ENCODE assay signal across 9 cellular contexts in genomic region chr12:63103489-63104131, GRCh38. TPM values are rescaled to one million over a fixed set of nuclear protein-coding genes. Genes with fewer than 3 reads are reported as not detected.
DNase-seq lines count a peak whose midpoint lies in the region; ATAC-seq and TF ChIP-seq lines count a peak whose summit lies in the region.
"Had no signal": no experiment of that assay in that cellular context is flagged by ENCODE, and none has a peak within 500 bp of the region (broad histone marks: within the 10 kb centered on the region; RNA-seq: fewer than 3 reads in every experiment).

No MANE protein-coding gene starts in this region.

- no peaks in the 10 kb centered on the region for H3K27me3 ChIP-seq in Caco-2 (replicated peaks; ENCODE audit: control insufficient read depth, insufficient read depth, low read length)
- no peaks in the 10 kb centered on the region for H3K27me3 ChIP-seq in ovary

- TF ChIP-seq CTCF in Caco-2 (IDR thresholded peaks at IDR 0.05; ENCODE audit: insufficient read depth in 1 of 2, low read depth in 1 of 2, low read length in 1 of 2, severe bottlenecking in 1 of 2, unreplicated experiment in 1 of 2) (peak; percentile 60 to 84), ovary (IDR thresholded peaks at IDR 0.05) (peak in 2 of 3 donors; percentile 24 to 42)

- no peak overlapping the region for H3K27ac Mint-ChIP-seq in Caco-2 (ENCODE audit: unreplicated experiment)

- intact Hi-C loops in Caco-2 (cut with micrococcal nuclease; ENCODE audit: unreplicated experiment) (loop anchor here (1.0 to 10.0 kb wide), 7 partner anchors 49 to 699 kb away; partner anchors contain the start of genes AVPR1A and DPY19L2), ovary (cut with DNase I) (loop anchor here in 1 of 4 donors (10.0 kb wide), 1 partner anchor 701 kb away; no protein-coding TSS in a partner anchor)

- no peaks in the 10 kb centered on the region for H3K9me3 Mint-ChIP-seq in Caco-2 (ENCODE audit: unreplicated experiment)

- POLR2A ChIA-PET in Caco-2 (lab: Charles Lee), result no interaction called here

- H3K4me1 ChIP-seq in Caco-2 (no peaks in the 10 kb centered on the region), ovary (ENCODE audit: insufficient read depth) (no peaks in the 10 kb centered on the region)

- no peak for TF ChIP-seq EP300 in ovary (IDR thresholded peaks at IDR 0.05)

- H3K36me3 ChIP-seq in Caco-2 (ENCODE audit: control insufficient read depth, insufficient read depth, low read length) (no peaks in the 10 kb centered on the region), ovary (no peaks in the 10 kb centered on the region)

- CTCF ChIA-PET in Caco-2 (lab: Charles Lee), result interaction anchor here (0.6 kb wide), 1 partner anchor 310 kb away, joined by 4 read pairs; no protein-coding TSS in a partner anchor

- peak in 1 of 2 experiments; percentile 31 for DNase-seq in Caco-2
- DNase-seq in NCI-H526 treated with DMSO at 0.1 percent for 48 hours (lab: John Stamatoyannopoulos, UW), result peak; percentile 25
- DNase-seq in dedifferentiated amniotic fluid mesenchymal stem cell (ENCODE audit: extremely low spot score), result peak; percentile 27
- DNase-seq in ovary, result no peak
- DNase-seq in activated gamma-delta T cell treated with Interleukin-2 at 50 U/mL for 16 hours, result no peak
- DNase-seq in activated naive CD4-positive, alpha-beta T cell treated with anti-CD3 and anti-CD28 coated beads, Interleukin-2, amount 50 U/mL, for 16 hours, result no peak

- H3K36me3 Mint-ChIP-seq in Caco-2 (ENCODE audit: insufficient read depth, unreplicated experiment), result no peaks in the 10 kb centered on the region

- H3K27me3 Mint-ChIP-seq in Caco-2 (ENCODE audit: insufficient read depth, unreplicated experiment), result no peaks in the 10 kb centered on the region

- no TSS peak for BruUV-seq in Caco-2 (replicated peaks; lab: Mats Ljungman, UMichigan)

- H3K4me3 ChIP-seq in Caco-2 (ENCODE audit: low read depth, low read length), result no peak overlapping the region
- no peak overlapping the region for H3K4me3 ChIP-seq in ovary

- TF ChIP-seq POLR2A in ovary (IDR thresholded peaks at IDR 0.05), result no peak

- ATAC-seq in GM19035 (IDR thresholded peaks at IDR 0.05; ENCODE audit: unreplicated experiment), result peak; percentile 65
- ATAC-seq in HG03280 (IDR thresholded peaks at IDR 0.05; ENCODE audit: unreplicated experiment), result no peak

- no peaks in the 10 kb centered on the region for H3K4me1 Mint-ChIP-seq in Caco-2 (ENCODE audit: low read depth, unreplicated experiment)

- no peak overlapping the region for H3K27ac ChIP-seq in ovary

- no peak overlapping the region for H3K4me3 Mint-ChIP-seq in Caco-2 (ENCODE audit: unreplicated experiment)

- H3K9me3 ChIP-seq in Caco-2 (no peaks in the 10 kb centered on the region), ovary (no peaks in the 10 kb centered on the region)

- WGBS in ovary, 3 donors, result 3 to 7% (median 3%) methylated on average over 5 of the region's 5 CpGs

RNA-seq across cellular contexts. Expression of gene AVPR1A, which starts 47.4 kb away (rescaled TPM):
- total RNA-seq in Caco-2 (2022) (not detected in 2 replicates), ovary (1 to 10 TPM in 5 of 7 donors, under 1 TPM in 2; 0.40 to 7.7 (median 1.3) TPM)
- polyA plus RNA-seq in ovary, result 1 to 10 TPM in 1 of 2 donors, under 1 TPM in 1; 0.94 to 4.3 TPM
- total RNA-seq: T-helper 1 cell treated with Interleukin-12 subunit alpha and Interleukin-12 subunit beta and Interleukin-4 antibody, amounts not matched to agents 30 ng/mL and 1 ng/mL, for 36 hours had no signal

Comparison
In these comparisons a context has a peak if more than half of its experiments do, and no peak if none do; other contexts are left out.
1. DNase-seq: peak in NCI-H526 treated with DMSO at 0.1 percent for 48 hours (single experiment) and dedifferentiated amniotic fluid mesenchymal stem cell (single experiment); none in ovary (0 of 5), activated gamma-delta T cell treated with Interleukin-2 at 50 U/mL for 16 hours (single experiment) and activated naive CD4-positive, alpha-beta T cell treated with anti-CD3 and anti-CD28 coated beads, Interleukin-2, amount 50 U/mL, for 16 hours (single experiment).